23 cellular contexts compared by ENCODE assay signal in genomic region chr2:207844648-207845047, GRCh38.
"Had no signal": no experiment of that assay in that cellular context is flagged by ENCODE, and none has a peak within 500 bp of the region (broad histone marks: within the 10 kb centered on the region; RNA-seq: fewer than 3 reads in every experiment).

No MANE protein-coding gene starts in this region.

- H3K27ac ChIP-seq: left ventricle myocardium inferior, tibial artery, WERI-Rb-1 had no signal

- FAIRE-seq: endothelial cell of umbilical vein had no signal

- H3K4me3 ChIP-seq: left ventricle myocardium inferior, tibial artery had no signal

- H3K9me3 ChIP-seq: left ventricle myocardium inferior, tibial artery had no signal

- ATAC-seq: activated CD8-positive, alpha-beta memory T cell treated with anti-CD3 and anti-CD28 coated beads, Interleukin-2, amount 10 ng/mL, durations not matched to agents 7 days and 5 days; activated CD8-positive, alpha-beta T cell treated with anti-CD3 and anti-CD28 coated beads for 36 hours; esophagus mucosa had no signal

- DNase-seq: activated CD4-positive, alpha-beta T cell treated with anti-CD3 and anti-CD28 coated beads, Interleukin-2, amount 10 ng/mL, durations not matched to agents 7 days and 5 days; activated CD4-positive, CD25-positive, alpha-beta regulatory T cell treated with anti-CD3 and anti-CD28 coated beads, Interleukin-2, amount 50 U/mL, for 72 hours; activated CD8-positive, alpha-beta memory T cell treated with anti-CD3 and anti-CD28 coated beads, Interleukin-2, amount 10 ng/mL, durations not matched to agents 7 days and 5 days; activated CD8-positive, alpha-beta T cell treated with anti-CD3 and anti-CD28 coated beads for 36 hours; activated effector memory CD4-positive, alpha-beta T cell treated with anti-CD3 and anti-CD28 coated beads, Interleukin-2, amount 50 U/mL, for 16 hours; activated naive CD4-positive, alpha-beta T cell treated with anti-CD3 and anti-CD28 coated beads, Interleukin-2, amount 10 ng/mL, durations not matched to agents 7 days and 5 days; activated T-cell treated with anti-CD3 and anti-CD28 coated beads for 4 hours; anterior cingulate cortex; caudate nucleus; effector memory CD4-positive, alpha-beta T cell; foreskin melanocyte; kidney glomerular epithelial cell; left ventricle myocardium inferior; mammary epithelial cell; nephron progenitor cell; nucleus accumbens; retina; stimulated activated CD4-positive, alpha-beta T cell treated with anti-CD3 and anti-CD28 coated beads, Interleukin-12 subunit alpha, Interleukin-12 subunit beta, amount 100 ng/mL, for 4 hours; stimulated activated CD4-positive, alpha-beta T cell treated with anti-CD3 and anti-CD28 coated beads, Interleukin-4, amount 100 ng/mL, for 4 hours; tibial artery; WERI-Rb-1 had no signal

- H3K27me3 ChIP-seq: tibial artery had no signal

- H3K36me3 ChIP-seq: left ventricle myocardium inferior, tibial artery, WERI-Rb-1 had no signal
